Comparison of ENCODE assay signal across 9 cellular contexts in genomic region chr2:217942731-217943335, GRCh38. TPM values are rescaled to one million over a fixed set of nuclear protein-coding genes. Genes with fewer than 3 reads are reported as not detected.
A peak's percentile ranks its signal among the peaks of the same experiment; 100 is the strongest.
DNase-seq lines count a peak whose midpoint lies in the region; ATAC-seq, FAIRE-seq and TF ChIP-seq lines count a peak whose summit lies in the region.
"Had no signal": no experiment of that assay in that cellular context is flagged by ENCODE, and none has a peak within 500 bp of the region (broad histone marks: within the 10 kb centered on the region; RNA-seq: fewer than 3 reads in every experiment).

No MANE protein-coding gene starts in this region.

- peak; percentile 57 to 77 (median 76) for ATAC-seq in right lobe of liver
- no peak for ATAC-seq in HG02884 (IDR thresholded peaks at IDR 0.05; ENCODE audit: unreplicated experiment)

- H3F3A ChIP-seq in smooth muscle cell (ENCODE audit: low read depth), result peaks cover 12% of the 10 kb centered on the region

- intact Hi-C loops in colonic mucosa (cut with DNase I), result no loop called here
- intact Hi-C loops in right lobe of liver (cut with DNase I), result no loop called here

- no peak for TF ChIP-seq CTCF in colonic mucosa (IDR thresholded peaks at IDR 0.05)
- no peak for TF ChIP-seq CTCF in right lobe of liver (IDR thresholded peaks at IDR 0.05)
- no peak for TF ChIP-seq CTCF in smooth muscle cell (IDR thresholded peaks at IDR 0.05; ENCODE audit: borderline replicate concordance, insufficient read depth, poor library complexity, severe bottlenecking)

- H3K4me1 ChIP-seq in colonic mucosa, result no peaks in the 10 kb centered on the region
- H3K4me1 ChIP-seq in right lobe of liver, result peaks cover 0 to 54% (median 24%) of the 10 kb centered on the region in 4 donors
- peaks cover 21% of the 10 kb centered on the region for H3K4me1 ChIP-seq in smooth muscle cell (ENCODE audit: low read depth)

- H3K9ac ChIP-seq in colonic mucosa (ENCODE audit: low read depth in 2 of 2, low read length in 2 of 2), result peak overlapping the region in 1 of 2 donors; percentile 48
- peak overlapping the region; percentile 66 for H3K9ac ChIP-seq in smooth muscle cell (ENCODE audit: low read depth)

- peak overlapping the region; percentile 83 for H3K4me2 ChIP-seq in smooth muscle cell

- WGBS in right lobe of liver (ENCODE audit: insufficient coverage, low coverage, low lambda C conversion rate, missing lambda C conversion rate), result 5% methylated on average over 3 of the region's 3 CpGs
- WGBS in smooth muscle cell (ENCODE audit: low lambda C conversion rate), result 49% methylated on average over 2 of the region's 3 CpGs

- no peak for FAIRE-seq in GM19239 (lab: Jason Lieb, UNC)

- peak overlapping the region; percentile 29 for H3K4me3 ChIP-seq in colonic mucosa
- H3K4me3 ChIP-seq in right lobe of liver, result peak overlapping the region; percentile 82 to 98 (median 97)
- peak overlapping the region; percentile 49 for H3K4me3 ChIP-seq in smooth muscle cell

- peaks cover 76% of the 10 kb centered on the region for H4K20me1 ChIP-seq in smooth muscle cell (ENCODE audit: low read depth)

- H3K27ac ChIP-seq in colonic mucosa (peak overlapping the region; percentile 50), right lobe of liver (peak overlapping the region; percentile 85 to 97 (median 90)), smooth muscle cell (ENCODE audit: low read depth) (peak overlapping the region; percentile 4)

- H3K9me3 ChIP-seq in colonic mucosa, result no peaks in the 10 kb centered on the region
- no peaks in the 10 kb centered on the region for H3K9me3 ChIP-seq in right lobe of liver
- H3K9me3 ChIP-seq in smooth muscle cell (replicated peaks; ENCODE audit: low read depth), result no peaks in the 10 kb centered on the region

- H3K27me3 ChIP-seq in colonic mucosa (no peaks in the 10 kb centered on the region), right lobe of liver (no peaks in the 10 kb centered on the region), smooth muscle cell (ENCODE audit: low read depth) (no peaks in the 10 kb centered on the region)

- H3K79me2 ChIP-seq in smooth muscle cell (ENCODE audit: low read depth), result peaks cover 86% of the 10 kb centered on the region

- DNase-seq in HK-2 (ENCODE audit: unreplicated experiment), result peak; percentile 64
- DNase-seq in colonic mucosa, result no peak
- peak; percentile 72 to 93 (median 90) for DNase-seq in right lobe of liver
- DNase-seq in smooth muscle cell (lab: John Stamatoyannopoulos, UW; ENCODE audit: unreplicated experiment), result no peak
- no peak for DNase-seq in NCI-H526 treated with DMSO at 0.1 percent for 48 hours (lab: John Stamatoyannopoulos, UW)
- no peak for DNase-seq in NOMO-1 treated with dmso at 0.1 percent for 144 hours (lab: John Stamatoyannopoulos, UW; ENCODE audit: unreplicated experiment)
- DNase-seq in GM19239 (ENCODE audit: insufficient read length, low spot score), result no peak

- H2AFZ ChIP-seq in smooth muscle cell (ENCODE audit: low read depth), result no peak overlapping the region

- peak; percentile 82 for TF ChIP-seq POLR2A in right lobe of liver (IDR thresholded peaks at IDR 0.05)

- no peaks in the 10 kb centered on the region for H3K36me3 ChIP-seq in colonic mucosa
- H3K36me3 ChIP-seq in right lobe of liver, result no peaks in the 10 kb centered on the region
- no peaks in the 10 kb centered on the region for H3K36me3 ChIP-seq in smooth muscle cell (ENCODE audit: low read depth)

RNA-seq across cellular contexts. Expression of gene TNS1, which starts 60.0 kb away (rescaled TPM):
- total RNA-seq in colonic mucosa (100 to 1,000 TPM in 1 of 2 donors, 10 to 100 TPM in 1; 20.6 to 164 TPM), right lobe of liver (100 to 1,000 TPM in 3 of 6 experiments, 10 to 100 TPM in 3; 68.4 to 209 (median 99.2) TPM), smooth muscle cell (61.5 and 67.7 TPM in 2 replicates)
- polyA plus RNA-seq in smooth muscle cell, result 45.0 and 52.3 TPM in 2 replicates
- total RNA-seq: G401 had no signal

Comparison
In these comparisons a context has a peak if more than half of its experiments do, and no peak if none do; other contexts are left out.
1. DNase-seq: peak in HK-2 (single experiment) and right lobe of liver (3 of 3); none in colonic mucosa (single experiment), smooth muscle cell (single experiment), NCI-H526 treated with DMSO at 0.1 percent for 48 hours (single experiment), NOMO-1 treated with dmso at 0.1 percent for 144 hours (single experiment) and GM19239 (single experiment).
2. H3K27ac ChIP-seq: peak in every context shown above with its lines; median percentile 90 in right lobe of liver; 50 in colonic mucosa; 4 in smooth muscle cell.
3. H3K4me3 ChIP-seq: peak in every context shown above with its lines; median percentile 97 in right lobe of liver; 49 in smooth muscle cell; 29 in colonic mucosa.